ENCODE assay signal across 1 cellular context in genomic region chr11:66983275-66983924, GRCh38.
TF ChIP-seq lines count a peak whose summit lies in the region.

No MANE protein-coding gene starts in this region.

TF ChIP-seq in HepG2, 621 proteins besides CTCF, POLR2A, EP300 and RAD21:
- TF ChIP-seq KDM3A (CRISPR knock-in tag; IDR thresholded peaks at IDR 0.05; ENCODE audit: low read depth) (no peak), ZNF12 (CRISPR knock-in tag; IDR thresholded peaks at IDR 0.05) (peak; percentile 73)
